Comparison of ENCODE assay signal across 8 cellular contexts in genomic region chr10:86968271-86968993, GRCh38. TPM values are rescaled to one million over a fixed set of nuclear protein-coding genes. Genes with fewer than 3 reads are reported as not detected.
DNase-seq lines count a peak whose midpoint lies in the region; ATAC-seq, FAIRE-seq and TF ChIP-seq lines count a peak whose summit lies in the region.

TSS of gene ADIRF (plus strand) at chr10:86968482. CDS start at chr10:86968545, 63 bp downstream.

- peaks cover 35% of the 10 kb centered on the region for H3K4me1 ChIP-seq in mucosa of descending colon (ENCODE audit: low read depth)
- H3K4me1 ChIP-seq in vagina: peaks cover 79% of the 10 kb centered on the region

- peaks cover 55% of the 10 kb centered on the region for H3K4me1 Mint-ChIP-seq in dendritic cell treated with granulocyte-macrophage colony-stimulating factor and Interleukin-4, amounts not matched to agents 40 ng/mL and 50 ng/mL, for 4 days (ENCODE audit: low read depth)

- H3K9me3 Mint-ChIP-seq in dendritic cell treated with granulocyte-macrophage colony-stimulating factor and Interleukin-4, amounts not matched to agents 40 ng/mL and 50 ng/mL, for 4 days: no peaks in the 10 kb centered on the region

- H3K9me3 ChIP-seq in mucosa of descending colon: no peaks in the 10 kb centered on the region
- H3K9me3 ChIP-seq in vagina: no peaks in the 10 kb centered on the region

- peaks cover 6% of the 10 kb centered on the region for H3K36me3 Mint-ChIP-seq in dendritic cell treated with granulocyte-macrophage colony-stimulating factor and Interleukin-4, amounts not matched to agents 40 ng/mL and 50 ng/mL, for 4 days (ENCODE audit: low read depth)

- H3K27me3 ChIP-seq in vagina: no peaks in the 10 kb centered on the region

- peak within 1 kb of the TSS; percentile 51 for H3K4me3 Mint-ChIP-seq in dendritic cell treated with granulocyte-macrophage colony-stimulating factor and Interleukin-4, amounts not matched to agents 40 ng/mL and 50 ng/mL, for 4 days

- TF ChIP-seq CTCF in mucosa of descending colon (IDR thresholded peaks at IDR 0.05) (no peak), vagina (IDR thresholded peaks at IDR 0.05) (no peak)

- intact Hi-C loops in dendritic cell treated with granulocyte-macrophage colony-stimulating factor and Interleukin-4, amounts not matched to agents 40 ng/mL and 50 ng/mL, for 4 days (cut with micrococcal nuclease): no loop called here
- intact Hi-C loops in mucosa of descending colon (cut with DNase I, micrococcal nuclease) (no loop called here), vagina (cut with DNase I) (no loop called here)

- H3K27me3 Mint-ChIP-seq in dendritic cell treated with granulocyte-macrophage colony-stimulating factor and Interleukin-4, amounts not matched to agents 40 ng/mL and 50 ng/mL, for 4 days: peaks cover 77% of the 10 kb centered on the region

- H3K36me3 ChIP-seq in mucosa of descending colon (ENCODE audit: low read depth): no peaks in the 10 kb centered on the region
- no peaks in the 10 kb centered on the region for H3K36me3 ChIP-seq in vagina

- peak within 1 kb of the TSS; percentile 99 for H3K27ac ChIP-seq in vagina

- H3K27ac Mint-ChIP-seq in dendritic cell treated with granulocyte-macrophage colony-stimulating factor and Interleukin-4, amounts not matched to agents 40 ng/mL and 50 ng/mL, for 4 days: no peak within 1 kb of the TSS

- peak; percentile 26 for DNase-seq in stimulated activated CD4-positive, alpha-beta T cell treated with anti-CD3 and anti-CD28 coated beads, Interleukin-4, amount 100 ng/mL, for 1 hour
- DNase-seq in stimulated activated CD4-positive, alpha-beta T cell treated with anti-CD3 and anti-CD28 coated beads, Interleukin-12 subunit alpha, Interleukin-12 subunit beta, amount 100 ng/mL, for 4 hours: no peak
- DNase-seq in mucosa of descending colon (peak; percentile 82 to 85 (median 85)), vagina (ENCODE audit: extremely low spot score in 2 of 2) (peak; percentile 93 to 96), urothelium cell line (ENCODE audit: low spot score) (no peak), globus pallidus (ENCODE audit: low spot score) (no peak)

- H3K4me3 ChIP-seq in mucosa of descending colon: no peak within 1 kb of the TSS
- peak within 1 kb of the TSS; percentile 76 to 92 for H3K4me3 ChIP-seq in vagina

- TF ChIP-seq POLR2A in vagina (IDR thresholded peaks at IDR 0.05): peak in 1 of 2 donors; percentile 60

- no peak for FAIRE-seq in urothelium cell line (lab: Jason Lieb, UNC)

- ATAC-seq in mucosa of descending colon (peak; percentile 62), GM21423 (IDR thresholded peaks at IDR 0.05; ENCODE audit: unreplicated experiment) (no peak)

RNA-seq across cellular contexts. Expression of gene ADIRF, which starts in this region (rescaled TPM):
- total RNA-seq in mucosa of descending colon: 100 to 1,000 TPM in 1 of 3 donors, 10 to 100 TPM in 2; 48.6 to 127 (median 90.6) TPM
- 374 TPM for total RNA-seq in vagina

Comparison
In these comparisons a context has a peak if more than half of its experiments do, and no peak if none do; other contexts are left out.
1. DNase-seq: peak in stimulated activated CD4-positive, alpha-beta T cell treated with anti-CD3 and anti-CD28 coated beads, Interleukin-4, amount 100 ng/mL, for 1 hour (single experiment), mucosa of descending colon (3 of 3) and vagina (2 of 2); none in stimulated activated CD4-positive, alpha-beta T cell treated with anti-CD3 and anti-CD28 coated beads, Interleukin-12 subunit alpha, Interleukin-12 subunit beta, amount 100 ng/mL, for 4 hours (single experiment), urothelium cell line (single experiment) and globus pallidus (single experiment).